ENCODE assay signal across 9 cellular contexts in genomic region chr11:35040221-35040942, GRCh38.
DNase-seq lines count a peak whose midpoint lies in the region; ATAC-seq and TF ChIP-seq lines count a peak whose summit lies in the region.
"Had no signal": no experiment of that assay in that cellular context is flagged by ENCODE, and none has a peak within 500 bp of the region (broad histone marks: within the 10 kb centered on the region; RNA-seq: fewer than 3 reads in every experiment).

No MANE protein-coding gene starts in this region.

- peaks cover 24 to 42% (median 30%) of the 10 kb centered on the region in 3 donors for H3K4me1 Mint-ChIP-seq in IgD-negative memory B cell
- peaks cover 74% of the 10 kb centered on the region for H3K4me1 Mint-ChIP-seq in activated CD4-positive, alpha-beta memory T cell treated with anti-CD3 and anti-CD28 coated beads for 36 hours (ENCODE audit: low read depth)

- peaks cover 2% of the 10 kb centered on the region for H3K36me3 Mint-ChIP-seq in IgD-negative memory B cell
- H3K36me3 Mint-ChIP-seq in activated CD4-positive, alpha-beta memory T cell treated with anti-CD3 and anti-CD28 coated beads for 36 hours, result peaks cover 6% of the 10 kb centered on the region

- CTCF ChIA-PET in activated CD4-positive, alpha-beta memory T cell treated with anti-CD3 and anti-CD28 coated beads for 36 hours (lab: Charles Lee), result interaction anchor here (0.7 to 1.6 kb wide), 10 partner anchors 8 to 454 kb away, joined by 3 to 6 read pairs (median 3); no protein-coding TSS in a partner anchor

- intact Hi-C loops in activated CD4-positive, alpha-beta memory T cell treated with anti-CD3 and anti-CD28 coated beads for 36 hours (cut with micrococcal nuclease), result loop anchor here (1.0 to 5.0 kb wide), 9 partner anchors 10 to 302 kb away; no protein-coding TSS in a partner anchor

- DNase-seq in DMS 273 (lab: John Stamatoyannopoulos, UW; ENCODE audit: unreplicated experiment) (peak; percentile 6), fibroblast of villous mesenchyme (ENCODE audit: low read depth) (peak; percentile 65), cerebellar nuclear complex (lab: John Stamatoyannopoulos, UW) (no peak), NCI-H2227 (lab: John Stamatoyannopoulos, UW; ENCODE audit: unreplicated experiment) (no peak)
- peak; percentile 79 for DNase-seq in activated CD4-positive, alpha-beta memory T cell treated with anti-CD3 and anti-CD28 coated beads for 36 hours
- DNase-seq in stimulated activated naive CD4-positive, alpha-beta T cell (lab: John Stamatoyannopoulos, UW), result peak; percentile 31 to 75 (median 65)
- DNase-seq: left cardiac atrium had no signal

- H3K9me3 Mint-ChIP-seq in IgD-negative memory B cell, result peaks cover 0 to 3% (median 2%) of the 10 kb centered on the region in 3 donors
- no peaks in the 10 kb centered on the region for H3K9me3 Mint-ChIP-seq in activated CD4-positive, alpha-beta memory T cell treated with anti-CD3 and anti-CD28 coated beads for 36 hours

- POLR2A ChIA-PET in activated CD4-positive, alpha-beta memory T cell treated with anti-CD3 and anti-CD28 coated beads for 36 hours (lab: Charles Lee), result interaction anchor here (0.9 to 2.1 kb wide), 12 partner anchors 10 to 129 kb away, joined by 3 to 16 read pairs (median 6); partner anchors contain the start of gene CD44

- no peak for TF ChIP-seq CTCF in fibroblast of villous mesenchyme (IDR thresholded peaks at IDR 0.05; ENCODE audit: insufficient read depth, low read depth, low read length)

- no peak overlapping the region for H3K4me3 ChIP-seq in fibroblast of villous mesenchyme (ENCODE audit: low read depth, low read length)

- no peaks in the 10 kb centered on the region for H3K27me3 Mint-ChIP-seq in IgD-negative memory B cell
- H3K27me3 Mint-ChIP-seq in activated CD4-positive, alpha-beta memory T cell treated with anti-CD3 and anti-CD28 coated beads for 36 hours, result peaks cover 1% of the 10 kb centered on the region

- peak overlapping the region; percentile 65 to 93 (median 81) for H3K27ac Mint-ChIP-seq in IgD-negative memory B cell
- peak overlapping the region; percentile 94 for H3K27ac Mint-ChIP-seq in activated CD4-positive, alpha-beta memory T cell treated with anti-CD3 and anti-CD28 coated beads for 36 hours

- peak overlapping the region; percentile 60 to 91 (median 83) for H3K4me3 Mint-ChIP-seq in IgD-negative memory B cell
- H3K4me3 Mint-ChIP-seq in activated CD4-positive, alpha-beta memory T cell treated with anti-CD3 and anti-CD28 coated beads for 36 hours, result peak overlapping the region; percentile 79

- ATAC-seq in GM21447 (IDR thresholded peaks at IDR 0.05; ENCODE audit: unreplicated experiment), result peak; percentile 68

Comparison
In these comparisons a context has a peak if more than half of its experiments do, and no peak if none do; other contexts are left out.
1. DNase-seq: peak in DMS 273 (single experiment), activated CD4-positive, alpha-beta memory T cell treated with anti-CD3 and anti-CD28 coated beads for 36 hours (single experiment), fibroblast of villous mesenchyme (single experiment) and stimulated activated naive CD4-positive, alpha-beta T cell (6 of 6); none in cerebellar nuclear complex (0 of 2) and NCI-H2227 (single experiment).